Comparison of ENCODE assay signal across 9 cellular contexts in genomic region chr12:31773867-31774266, GRCh38. TPM values are rescaled to one million over a fixed set of nuclear protein-coding genes. Genes with fewer than 3 reads are reported as not detected.
DNase-seq lines count a peak whose midpoint lies in the region; ATAC-seq and TF ChIP-seq lines count a peak whose summit lies in the region.
"Had no signal": no experiment of that assay in that cellular context is flagged by ENCODE, and none has a peak within 500 bp of the region (broad histone marks: within the 10 kb centered on the region; RNA-seq: fewer than 3 reads in every experiment).

No MANE protein-coding gene starts in this region.

- peaks cover 20% of the 10 kb centered on the region for H3K4me1 Mint-ChIP-seq in memory B cell

- H4K20me1 ChIP-seq in PC-9 (ENCODE audit: insufficient read depth) (no peaks in the 10 kb centered on the region), MM.1S (ENCODE audit: insufficient read depth, low read length) (no peaks in the 10 kb centered on the region)

- H3K27me3 ChIP-seq in PC-9 (ENCODE audit: insufficient read depth, low read depth): no peaks in the 10 kb centered on the region
- no peaks in the 10 kb centered on the region for H3K27me3 ChIP-seq in psoas muscle (ENCODE audit: insufficient read depth in 3 of 3, low read length in 2 of 3)
- no peaks in the 10 kb centered on the region for H3K27me3 ChIP-seq in H7 (ENCODE audit: control insufficient read depth, insufficient read depth, low read length)
- H3K27me3 ChIP-seq in MM.1S (replicated peaks; ENCODE audit: insufficient read depth, low read length): no peaks in the 10 kb centered on the region

- DNase-seq in ELF-1 (ENCODE audit: low read depth, low spot score) (peak; percentile 40), PC-9 (no peak), memory B cell (ENCODE audit: low spot score in 2 of 2) (no peak), psoas muscle (no peak), H7 (no peak), MM.1S (no peak)
- DNase-seq: midbrain had no signal

- H3K9me3 Mint-ChIP-seq in memory B cell: no peaks in the 10 kb centered on the region

- H2AFZ ChIP-seq in PC-9 (no peak overlapping the region), MM.1S (ENCODE audit: low read length) (no peak overlapping the region)

- intact Hi-C loops in PC-9 (cut with micrococcal nuclease; ENCODE audit: unreplicated experiment) (no loop called here), psoas muscle (cut with DNase I) (no loop called here)

- H3K9me2 ChIP-seq in PC-9 (ENCODE audit: insufficient read depth) (no peaks in the 10 kb centered on the region), MM.1S (replicated peaks; ENCODE audit: insufficient read depth, low read length) (no peaks in the 10 kb centered on the region)

- ATAC-seq in GM21619 (IDR thresholded peaks at IDR 0.05; ENCODE audit: unreplicated experiment): peak; percentile 61
- ATAC-seq in memory B cell (ENCODE audit: low read depth): peak; percentile 83
- no peak for ATAC-seq in psoas muscle
- no peak for ATAC-seq in GM19035 (IDR thresholded peaks at IDR 0.05; ENCODE audit: unreplicated experiment)

- H3K27ac Mint-ChIP-seq in memory B cell: peak overlapping the region; percentile 45

- H3K4me3 ChIP-seq in PC-9 (no peak overlapping the region), psoas muscle (no peak overlapping the region), H7 (ENCODE audit: insufficient read depth, low read depth, low read length) (no peak overlapping the region), MM.1S (ENCODE audit: low read length) (no peak overlapping the region)

- TF ChIP-seq CTCF in PC-9 (conservative IDR thresholded peaks at IDR 0.05) (no peak), psoas muscle (IDR thresholded peaks at IDR 0.05) (no peak), MM.1S (IDR thresholded peaks at IDR 0.05; ENCODE audit: low read length) (no peak)

- H3K4me3 Mint-ChIP-seq in memory B cell: no peak overlapping the region

- POLR2A ChIA-PET in PC-9 (lab: Charles Lee; ENCODE audit: unreplicated experiment): no interaction called here

- no peak overlapping the region for H3K9ac ChIP-seq in MM.1S (ENCODE audit: low read length)

- no TSS peak for BruUV-seq in PC-9 (replicated peaks; lab: Mats Ljungman, UMichigan)

- peaks cover 2% of the 10 kb centered on the region for H3K36me3 Mint-ChIP-seq in memory B cell

- H3K27me3 Mint-ChIP-seq in memory B cell: no peaks in the 10 kb centered on the region

- H3K4me2 ChIP-seq in PC-9: peak overlapping the region; percentile 5
- no peak overlapping the region for H3K4me2 ChIP-seq in MM.1S (ENCODE audit: low read depth, low read length)

- WGBS in psoas muscle, 3 donors: 42 to 51% (median 49%) methylated on average over 2 of the region's 2 CpGs

- H3K27ac ChIP-seq in PC-9 (peak overlapping the region; percentile 28), psoas muscle (no peak overlapping the region), MM.1S (ENCODE audit: low read length) (no peak overlapping the region)

- CTCF ChIA-PET in PC-9 (lab: Charles Lee): interaction anchor here (0.6 kb wide), 1 partner anchor 889 kb away, joined by 3 read pairs; no protein-coding TSS in a partner anchor

- H3K36me3 ChIP-seq in PC-9 (ENCODE audit: low read depth) (no peaks in the 10 kb centered on the region), psoas muscle (ENCODE audit: insufficient read depth in 1 of 2, low read depth in 1 of 2) (no peaks in the 10 kb centered on the region), H7 (replicated peaks; ENCODE audit: control insufficient read depth, insufficient read depth, low read length) (no peaks in the 10 kb centered on the region), MM.1S (replicated peaks; ENCODE audit: insufficient read depth, low read length) (no peaks in the 10 kb centered on the region)

- H3F3A ChIP-seq in PC-9 (ENCODE audit: insufficient read depth, low read depth) (peaks cover 9% of the 10 kb centered on the region; the same call in 1 of the 2 replicates), MM.1S (ENCODE audit: insufficient read depth, low read length) (no peaks in the 10 kb centered on the region)

- H3K9me3 ChIP-seq in PC-9 (ENCODE audit: insufficient read depth, low read depth): no peaks in the 10 kb centered on the region
- no peaks in the 10 kb centered on the region for H3K9me3 ChIP-seq in psoas muscle
- no peaks in the 10 kb centered on the region for H3K9me3 ChIP-seq in MM.1S (replicated peaks; ENCODE audit: insufficient read depth, low read length)

- H3K4me1 ChIP-seq in PC-9 (replicated peaks; ENCODE audit: insufficient read depth) (peaks cover 14% of the 10 kb centered on the region), psoas muscle (no peaks in the 10 kb centered on the region), MM.1S (ENCODE audit: low read length) (no peaks in the 10 kb centered on the region)

- H3K79me2 ChIP-seq in PC-9 (ENCODE audit: low read depth): no peaks in the 10 kb centered on the region
- no peaks in the 10 kb centered on the region for H3K79me2 ChIP-seq in MM.1S (ENCODE audit: low read length)

RNA-seq across cellular contexts. Expression of gene AMN1, which starts 45.0 kb away (rescaled TPM):
- total RNA-seq in PC-9 (2021) (6.2 and 7.4 TPM in 2 replicates), psoas muscle (10 to 100 TPM; 10.4 to 19.8 (median 12.8) TPM)
- 10 to 100 TPM; 12.6 to 30.0 (median 13.9) TPM for polyA plus RNA-seq in psoas muscle
- 19.2 and 23.4 TPM in 2 replicates for total RNA-seq in H7 (2014; rRNA removed; shearing (Covaris generic))

Comparison
In these comparisons a context has a peak if more than half of its experiments do, and no peak if none do; other contexts are left out.
1. ATAC-seq: peak in GM21619 (single experiment) and memory B cell (single experiment); none in psoas muscle (0 of 4) and GM19035 (single experiment).